Comparison of ENCODE assay signal across 34 cellular contexts in genomic region chr1:236917448-236917847, GRCh38.
"Had no signal": no experiment of that assay in that cellular context is flagged by ENCODE, and none has a peak within 500 bp of the region (broad histone marks: within the 10 kb centered on the region; RNA-seq: fewer than 3 reads in every experiment).

No MANE protein-coding gene starts in this region.

- DNase-seq: Karpas-422, Kasumi-1, MG63, MM.1S, MV-4-11, NCI-H1048, NCI-H1092, NCI-H1092 treated with DMSO at 0.1 percent for 48 hours, NCI-H1105, NCI-H1105 treated with DMSO at 0.1 percent for 48 hours, NCI-H1417, NCI-H1417 treated with DMSO at 0.1 percent for 48 hours, NCI-H1436, NCI-H1436 treated with DMSO at 0.1 percent for 48 hours, NCI-H146, NCI-H1694 treated with DMSO at 0.1 percent for 48 hours, NCI-H187, NCI-H187 treated with DMSO at 0.1 percent for 48 hours, NCI-H1930, NCI-H2029, NCI-H2029 treated with DMSO at 0.1 percent for 48 hours, NCI-H2081, NCI-H2081 treated with DMSO at 0.1 percent for 48 hours, NCI-H2107, NCI-H2171, NCI-H2171 treated with DMSO at 0.1 percent for 48 hours, NCI-H2227 treated with DMSO at 0.1 percent for 48 hours, NCI-H226, NCI-H345, NCI-H446, NCI-H446 treated with DMSO at 0.1 percent for 48 hours, NCI-H510A, NCI-H510A treated with DMSO at 0.1 percent for 48 hours, NCI-H524 had no signal

- H3K36me3 ChIP-seq: MG63 had no signal

- H3K27me3 ChIP-seq: MG63 had no signal

- H3K4me3 ChIP-seq: MG63 had no signal
